22 cellular contexts compared by ENCODE assay signal in the genomic region with DNA sequence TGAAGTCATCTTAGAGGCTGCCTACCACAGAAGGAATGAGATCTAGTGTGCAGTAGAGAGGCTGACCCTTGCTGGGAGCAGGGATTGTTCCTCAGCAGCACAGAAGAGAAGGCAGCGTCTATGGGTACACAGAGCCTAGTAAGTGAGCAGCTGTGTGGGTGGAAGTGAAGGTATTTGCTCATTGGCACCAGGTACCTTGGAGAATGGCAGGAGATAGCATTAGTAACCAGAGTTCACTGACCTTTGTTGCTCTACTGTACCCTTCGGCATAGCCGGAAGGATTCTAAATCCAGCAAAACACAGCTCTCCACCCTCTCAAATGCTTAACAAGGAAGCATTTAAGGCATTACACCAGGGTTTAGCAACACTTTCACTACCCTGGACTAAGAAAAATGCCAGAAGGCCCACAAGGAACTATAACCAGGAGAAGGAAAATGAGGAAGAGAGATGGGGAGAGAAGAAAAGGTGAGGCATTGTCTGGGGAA. TPM values are rescaled to one million over a fixed set of nuclear protein-coding genes. Genes with fewer than 3 reads are reported as not detected.
DNase-seq lines count a peak whose midpoint lies in the region; ATAC-seq, FAIRE-seq and TF ChIP-seq lines count a peak whose summit lies in the region.
"Had no signal": no experiment of that assay in that cellular context is flagged by ENCODE, and none has a peak within 500 bp of the region (broad histone marks: within the 10 kb centered on the region; RNA-seq: fewer than 3 reads in every experiment).

No MANE protein-coding gene starts in this region.

- no peak for FAIRE-seq in pancreas (lab: Jason Lieb, UNC)
- FAIRE-seq: A549, GM12878 had no signal

- H3K4me1 Mint-ChIP-seq in type B pancreatic cell (ENCODE audit: unreplicated experiment), result peaks cover 12% of the 10 kb centered on the region

- H3K4me1 ChIP-seq in neuronal stem cell (ENCODE audit: control insufficient read depth in 2 of 2, insufficient read depth in 1 of 2, low read depth in 1 of 2, low read length in 2 of 2) (peaks cover 4 to 18% of the 10 kb centered on the region in 2 donors), pancreas (no peaks in the 10 kb centered on the region)
- H3K4me1 ChIP-seq: A549 had no signal

- H3K36me3 ChIP-seq in neuronal stem cell (replicated peaks in 1 of 2; ENCODE audit: control insufficient read depth in 2 of 2, insufficient read depth in 2 of 2, low read length in 2 of 2) (peaks cover 0 to under 1% of the 10 kb centered on the region in 2 donors), pancreas (no peaks in the 10 kb centered on the region)

- H3K4me3 Mint-ChIP-seq in type B pancreatic cell, result no peak overlapping the region
- H3K4me3 Mint-ChIP-seq: CD4-positive, alpha-beta memory T cell; GM23338; H9 had no signal

- no peak overlapping the region for H4K8ac ChIP-seq in neuronal stem cell (ENCODE audit: low read depth, low read length)

- H3K4me2 ChIP-seq in neuronal stem cell (ENCODE audit: insufficient read depth, low read length, poor library complexity, severe bottlenecking), result no peak overlapping the region
- H3K4me2 ChIP-seq: A549, GM23338 had no signal

- no peak for ATAC-seq in GM18868 (IDR thresholded peaks at IDR 0.05; ENCODE audit: unreplicated experiment)
- ATAC-seq in pancreas, result no peak
- ATAC-seq: A549, GM12878, GM23338 had no signal

- H3K9me3 ChIP-seq in neuronal stem cell (replicated peaks in 1 of 2; ENCODE audit: control insufficient read depth in 2 of 2, insufficient read depth in 1 of 2, low read depth in 1 of 2, low read length in 2 of 2), result peaks cover 3 to 57% of the 10 kb centered on the region in 2 donors
- H3K9me3 ChIP-seq in pancreas, result no peaks in the 10 kb centered on the region
- H3K9me3 ChIP-seq: A549 had no signal

- no peak overlapping the region for H3K9ac ChIP-seq in neuronal stem cell (ENCODE audit: low read depth, low read length, poor library complexity)

- H3K27me3 ChIP-seq in neuronal stem cell (ENCODE audit: control insufficient read depth in 3 of 3, insufficient read depth in 3 of 3, low read depth in 1 of 3, low read length in 3 of 3), result peaks cover 0 to 33% (median 0%) of the 10 kb centered on the region in 3 experiments
- H3K27me3 ChIP-seq in pancreas, result peaks cover 0 to 40% (median 4%) of the 10 kb centered on the region in 4 donors

- no peak overlapping the region for H2BK120ac ChIP-seq in neuronal stem cell (ENCODE audit: low read depth, low read length)

- no peaks in the 10 kb centered on the region for H3K79me1 ChIP-seq in neuronal stem cell (ENCODE audit: low read depth, low read length)

- H4K91ac ChIP-seq in neuronal stem cell (ENCODE audit: low read depth, low read length, poor library complexity), result no peak overlapping the region

- H2BK5ac ChIP-seq in neuronal stem cell (ENCODE audit: low read length), result no peak overlapping the region

- no peak overlapping the region for H2AK5ac ChIP-seq in neuronal stem cell (ENCODE audit: low read depth, low read length)

- no peak overlapping the region for H2BK12ac ChIP-seq in neuronal stem cell (ENCODE audit: low read length)

- H2AFZ ChIP-seq in neuronal stem cell (ENCODE audit: low read length), result no peak overlapping the region
- H2AFZ ChIP-seq: GM23338 had no signal

- H3K4me3 ChIP-seq in neuronal stem cell (ENCODE audit: low read length in 2 of 2) (no peak overlapping the region), pancreas (no peak overlapping the region)
- H3K4me3 ChIP-seq: A549, GM12878, GM23338 had no signal

- H3K18ac ChIP-seq in neuronal stem cell (ENCODE audit: low read length), result peak overlapping the region; percentile 5

- no peaks in the 10 kb centered on the region for H3K36me3 Mint-ChIP-seq in type B pancreatic cell

- WGBS in neuronal stem cell (ENCODE audit: extremely low coverage in 2 of 2, insufficient read length in 2 of 2, insufficient replicate concordance in 1 of 2), 2 donors, result no CpG with 5 or more reads among the region's 3 CpGs
- WGBS in pancreas, 2 donors, result 53 to 64% methylated on average over 3 of the region's 3 CpGs

- no peak for TF ChIP-seq CTCF in type B pancreatic cell (conservative IDR thresholded peaks at IDR 0.05)
- TF ChIP-seq CTCF in pancreas (IDR thresholded peaks at IDR 0.05), result no peak

- H3K9me3 Mint-ChIP-seq in type B pancreatic cell, result peaks cover 4% of the 10 kb centered on the region

- no peak overlapping the region for H3K23ac ChIP-seq in neuronal stem cell (ENCODE audit: low read depth, low read length, poor library complexity)

- no peak overlapping the region for H3K14ac ChIP-seq in neuronal stem cell (ENCODE audit: low read length)

- peak overlapping the region; percentile 25 for H3K27ac Mint-ChIP-seq in type B pancreatic cell
- H3K27ac Mint-ChIP-seq: CD4-positive, alpha-beta memory T cell; GM23338; H9 had no signal

- no peak overlapping the region for H2BK15ac ChIP-seq in neuronal stem cell (ENCODE audit: low read length)

- no peak overlapping the region for H3K4ac ChIP-seq in neuronal stem cell (ENCODE audit: low read length)

- DNase-seq in ELF-1 (ENCODE audit: low read depth, low spot score) (peak; percentile 27), islet precursor cell (peak; percentile 48), neuronal stem cell (ENCODE audit: low spot score) (no peak), type B pancreatic cell (ENCODE audit: extremely low spot score, unreplicated experiment) (no peak), NCI-H226 (no peak), pancreas (no peak)
- DNase-seq: 8988T; ACHN; AML-193; C1 segment of cervical spinal cord; CD4-positive, alpha-beta memory T cell; COR-L47; DMS153; DND-41; GDM1; H9 had no signal

- H3K27ac ChIP-seq in neuronal stem cell (replicated peaks; ENCODE audit: low read length) (no peak overlapping the region), pancreas (no peak overlapping the region)
- H3K27ac ChIP-seq: A549 had no signal

- intact Hi-C loops in pancreas (cut with DNase I), result no loop called here

- peaks cover 89% of the 10 kb centered on the region for H3K27me3 Mint-ChIP-seq in type B pancreatic cell

RNA-seq across cellular contexts. Expression of a gene that starts 12.3 kb away (rescaled TPM):
- polyA plus RNA-seq in neuronal stem cell (2013, experiment 1 of 2), result 113 TPM
- 117 TPM for polyA plus RNA-seq in neuronal stem cell (2013, experiment 2 of 2)
- total RNA-seq in type B pancreatic cell (ENCODE audit: low replicate concordance) (9.6 and 11.4 TPM in 2 replicates), pancreas (under 1 TPM in 1 of 6 donors, not detected in 5; 0.16 TPM)
- polyA plus RNA-seq in pancreas, result not detected
- total RNA-seq: CD4-positive, alpha-beta memory T cell; GM12878; H4 had no signal
- polyA plus RNA-seq: BJ; CD4-positive, alpha-beta memory T cell; GM12878 had no signal

Comparison
In these comparisons a context has a peak if more than half of its experiments do, and no peak if none do; other contexts are left out.
1. DNase-seq: peak in ELF-1 (single experiment) and islet precursor cell (single experiment); none in neuronal stem cell (single experiment), type B pancreatic cell (single experiment), NCI-H226 (single experiment) and pancreas (0 of 6).